ENCODE assay signal across 19 cellular contexts in genomic region chr2:7028846-7029245, GRCh38.
DNase-seq lines count a peak whose midpoint lies in the region; ATAC-seq and TF ChIP-seq lines count a peak whose summit lies in the region.
"Had no signal": no experiment of that assay in that cellular context is flagged by ENCODE, and none has a peak within 500 bp of the region (broad histone marks: within the 10 kb centered on the region; RNA-seq: fewer than 3 reads in every experiment).

No MANE protein-coding gene starts in this region.

- no peak overlapping the region for H3K4me3 Mint-ChIP-seq in WTC11
- H3K4me3 Mint-ChIP-seq: activated B cell treated with CpG ODN at 0.5 μM for 24 hours; activated naive CD8-positive, alpha-beta T cell treated with anti-CD3 and anti-CD28 coated beads, Interleukin-2, amount 10 ng/mL, durations not matched to agents 7 days and 5 days; endodermal cell; H9 had no signal

- H3K23ac ChIP-seq in neuronal stem cell (ENCODE audit: low read depth, low read length, poor library complexity) = no peak overlapping the region

- no peaks in the 10 kb centered on the region for H3K9me3 ChIP-seq in right cardiac atrium (ENCODE audit: control insufficient read depth, low read length)
- H3K9me3 ChIP-seq in neuronal stem cell (replicated peaks in 1 of 2; ENCODE audit: control insufficient read depth in 2 of 2, insufficient read depth in 1 of 2, low read depth in 1 of 2, low read length in 2 of 2) = no peaks in the 10 kb centered on the region
- H3K9me3 ChIP-seq: body of pancreas, SJSA1, suprapubic skin had no signal

- CTCF ChIA-PET in WTC11 (lab: Charles Lee) = interaction anchor here (1.1 to 1.4 kb wide), 2 partner anchors 15 to 112 kb away, joined by 3 to 5 read pairs; no protein-coding TSS in a partner anchor

- H3K4me1 ChIP-seq in right cardiac atrium (ENCODE audit: control insufficient read depth, insufficient read depth, low read length) (peaks cover 5% of the 10 kb centered on the region), neuronal stem cell (ENCODE audit: control insufficient read depth in 2 of 2, insufficient read depth in 1 of 2, low read depth in 1 of 2, low read length in 2 of 2) (peaks cover 0 to 7% of the 10 kb centered on the region in 2 donors)
- H3K4me1 ChIP-seq: SJSA1, suprapubic skin had no signal

- H3K79me1 ChIP-seq in neuronal stem cell (ENCODE audit: low read depth, low read length) = no peaks in the 10 kb centered on the region

- H3K4me3 ChIP-seq in right cardiac atrium (ENCODE audit: low read length) = no peak overlapping the region
- no peak overlapping the region for H3K4me3 ChIP-seq in neuronal stem cell (ENCODE audit: low read length in 2 of 2)
- H3K4me3 ChIP-seq: body of pancreas, SJSA1, suprapubic skin had no signal

- H2BK5ac ChIP-seq in neuronal stem cell (ENCODE audit: low read length) = no peak overlapping the region

- 63% methylated on average over 6 of the region's 6 CpGs for WGBS in right cardiac atrium
- WGBS in neuronal stem cell (ENCODE audit: extremely low coverage in 2 of 2, insufficient read length in 2 of 2, insufficient replicate concordance in 1 of 2), 2 donors = no CpG with 5 or more reads among the region's 6 CpGs

- H3K27ac ChIP-seq in right cardiac atrium (ENCODE audit: low read length) = peak overlapping the region; percentile 34
- peak overlapping the region; percentile 42 for H3K27ac ChIP-seq in caudate nucleus (ENCODE audit: low read depth, low read length)
- H3K27ac ChIP-seq in neuronal stem cell (replicated peaks; ENCODE audit: low read length) = no peak overlapping the region
- H3K27ac ChIP-seq: KMS-11, SJSA1, suprapubic skin had no signal

- intact Hi-C loops in right cardiac atrium (cut with DNase I) (no loop called here), Right ventricle myocardium inferior (cut with DNase I) (loop anchor here (5.0 kb wide), 1 partner anchor 112 kb away; the partner anchor contains the start of gene RNF144A)

- peaks cover 4% of the 10 kb centered on the region; the same call in 1 of the 2 replicates for H3K4me1 Mint-ChIP-seq in WTC11
- H3K4me1 Mint-ChIP-seq: activated B cell treated with CpG ODN at 0.5 μM for 24 hours, endodermal cell had no signal

- no peak overlapping the region for H2AK5ac ChIP-seq in neuronal stem cell (ENCODE audit: low read depth, low read length)

- H3K18ac ChIP-seq in neuronal stem cell (ENCODE audit: low read length) = no peak overlapping the region

- no peak overlapping the region for H4K8ac ChIP-seq in neuronal stem cell (ENCODE audit: low read depth, low read length)

- no peaks in the 10 kb centered on the region for H3K36me3 Mint-ChIP-seq in WTC11

- no peak overlapping the region for H3K4me2 ChIP-seq in neuronal stem cell (ENCODE audit: insufficient read depth, low read length, poor library complexity, severe bottlenecking)
- H3K4me2 ChIP-seq: KMS-11 had no signal

- DNase-seq in right cardiac atrium (no peak), Right ventricle myocardium inferior (ENCODE audit: missing footprints) (no peak), caudate nucleus (lab: John Stamatoyannopoulos, UW) (no peak), neuronal stem cell (ENCODE audit: low spot score) (no peak), putamen (ENCODE audit: low spot score) (no peak), WTC11 (ENCODE audit: low spot score) (no peak)
- DNase-seq: activated B cell treated with CpG ODN at 0.5 μM for 24 hours; activated naive CD8-positive, alpha-beta T cell treated with anti-CD3 and anti-CD28 coated beads, Interleukin-2, amount 10 ng/mL, durations not matched to agents 7 days and 5 days; activated T-cell treated with anti-CD3 and anti-CD28 coated beads, Interleukin-2, amount 50 U/mL, for 48 hours; DMS79 treated with DMSO at 0.1 percent for 48 hours; endodermal cell; H9; OCI-M1; retina had no signal

- H3K27me3 Mint-ChIP-seq in WTC11 (ENCODE audit: low read depth) = no peaks in the 10 kb centered on the region
- H3K27me3 Mint-ChIP-seq: activated B cell treated with CpG ODN at 0.5 μM for 24 hours; activated naive CD8-positive, alpha-beta T cell treated with anti-CD3 and anti-CD28 coated beads, Interleukin-2, amount 10 ng/mL, durations not matched to agents 7 days and 5 days had no signal

- no peak overlapping the region for H3K4ac ChIP-seq in neuronal stem cell (ENCODE audit: low read length)

- no peaks in the 10 kb centered on the region for H3K9me3 Mint-ChIP-seq in WTC11
- H3K9me3 Mint-ChIP-seq: activated B cell treated with CpG ODN at 0.5 μM for 24 hours; activated naive CD8-positive, alpha-beta T cell treated with anti-CD3 and anti-CD28 coated beads, Interleukin-2, amount 10 ng/mL, durations not matched to agents 7 days and 5 days; endodermal cell; H9 had no signal

- H2BK12ac ChIP-seq in neuronal stem cell (ENCODE audit: low read length) = no peak overlapping the region

- no peak overlapping the region for H4K91ac ChIP-seq in neuronal stem cell (ENCODE audit: low read depth, low read length, poor library complexity)

- no peak overlapping the region for H3K9ac ChIP-seq in neuronal stem cell (ENCODE audit: low read depth, low read length, poor library complexity)
- H3K9ac ChIP-seq: KMS-11 had no signal

- no peak overlapping the region for H2AFZ ChIP-seq in neuronal stem cell (ENCODE audit: low read length)

- POLR2A ChIA-PET in WTC11 (lab: Charles Lee) = no interaction called here

- H3K36me3 ChIP-seq in neuronal stem cell (replicated peaks in 1 of 2; ENCODE audit: control insufficient read depth in 2 of 2, insufficient read depth in 2 of 2, low read length in 2 of 2) = peaks cover 39 to 96% of the 10 kb centered on the region in 2 donors
- H3K36me3 ChIP-seq: SJSA1 had no signal

- no peak overlapping the region for H2BK15ac ChIP-seq in neuronal stem cell (ENCODE audit: low read length)

- no peak for ATAC-seq in right cardiac atrium
- ATAC-seq in Right ventricle myocardium inferior = no peak
- no peak for ATAC-seq in WTC11
- no peak for ATAC-seq in HG02840 (IDR thresholded peaks at IDR 0.05; ENCODE audit: low FRiP score, unreplicated experiment)
- ATAC-seq: body of pancreas had no signal

- H3K27me3 ChIP-seq in right cardiac atrium (ENCODE audit: control insufficient read depth, insufficient read depth) (no peaks in the 10 kb centered on the region), neuronal stem cell (ENCODE audit: control insufficient read depth in 3 of 3, insufficient read depth in 3 of 3, low read depth in 1 of 3, low read length in 3 of 3) (no peaks in the 10 kb centered on the region)
- H3K27me3 ChIP-seq: body of pancreas, SJSA1, suprapubic skin had no signal

- peak overlapping the region; percentile 22 for H3K14ac ChIP-seq in neuronal stem cell (ENCODE audit: low read length)

- no peak for TF ChIP-seq CTCF in WTC11 (IDR thresholded peaks at IDR 0.05)

- no peak overlapping the region for H3K27ac Mint-ChIP-seq in WTC11
- H3K27ac Mint-ChIP-seq: activated B cell treated with CpG ODN at 0.5 μM for 24 hours, endodermal cell had no signal

- no peak overlapping the region for H2BK120ac ChIP-seq in neuronal stem cell (ENCODE audit: low read depth, low read length)

TF ChIP-seq in WTC11, 78 proteins besides CTCF, POLR2A, EP300 and RAD21 (continues in another document):
- TF ChIP-seq FOXK1 (CRISPR knock-in tag; IDR thresholded peaks at IDR 0.05) = no peak
- no peak for TF ChIP-seq TP53 (CRISPR knock-in tag; IDR thresholded peaks at IDR 0.05)
- TF ChIP-seq, protein P1, sequence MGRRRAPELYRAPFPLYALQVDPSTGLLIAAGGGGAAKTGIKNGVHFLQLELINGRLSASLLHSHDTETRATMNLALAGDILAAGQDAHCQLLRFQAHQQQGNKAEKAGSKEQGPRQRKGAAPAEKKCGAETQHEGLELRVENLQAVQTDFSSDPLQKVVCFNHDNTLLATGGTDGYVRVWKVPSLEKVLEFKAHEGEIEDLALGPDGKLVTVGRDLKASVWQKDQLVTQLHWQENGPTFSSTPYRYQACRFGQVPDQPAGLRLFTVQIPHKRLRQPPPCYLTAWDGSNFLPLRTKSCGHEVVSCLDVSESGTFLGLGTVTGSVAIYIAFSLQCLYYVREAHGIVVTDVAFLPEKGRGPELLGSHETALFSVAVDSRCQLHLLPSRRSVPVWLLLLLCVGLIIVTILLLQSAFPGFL (CRISPR knock-in tag; IDR thresholded peaks at IDR 0.05; ENCODE audit: borderline replicate concordance) = no peak
- no peak for TF ChIP-seq ZNF317 (CRISPR knock-in tag; IDR thresholded peaks at IDR 0.05; ENCODE audit: borderline replicate concordance, low read depth)
- no peak for TF ChIP-seq PRRX2 (CRISPR knock-in tag; IDR thresholded peaks at IDR 0.05)
- TF ChIP-seq MYBL2 (CRISPR knock-in tag; IDR thresholded peaks at IDR 0.05) = no peak
- TF ChIP-seq AFF4 (CRISPR knock-in tag; IDR thresholded peaks at IDR 0.05; ENCODE audit: borderline replicate concordance) = no peak
- TF ChIP-seq NR1H2 (CRISPR knock-in tag; IDR thresholded peaks at IDR 0.05) = no peak
